Comparison of ENCODE assay signal across 1 cellular context in the genomic region with DNA sequence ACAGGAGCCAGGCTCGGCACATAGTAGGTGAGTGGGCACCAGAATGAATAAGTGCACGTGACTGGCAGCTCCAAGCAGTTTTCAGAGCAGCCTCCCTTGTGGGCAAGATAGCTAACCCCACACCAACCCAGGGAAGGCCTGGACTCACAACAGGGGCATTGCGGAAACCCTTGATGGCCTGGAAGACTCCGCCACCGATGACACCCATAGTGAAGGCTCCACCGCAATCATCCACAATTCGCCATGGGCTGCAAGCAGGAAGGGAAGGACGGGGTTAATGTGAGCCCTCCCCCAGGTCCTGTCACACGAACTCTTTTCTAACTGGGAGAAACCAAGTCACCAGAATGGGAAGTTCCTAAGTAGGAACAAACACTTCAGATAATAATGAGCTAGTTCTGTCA.
TF ChIP-seq lines count a peak whose summit lies in the region.

No MANE protein-coding gene starts in this region.

TF ChIP-seq in GM12878, 131 proteins besides CTCF, POLR2A, EP300 and RAD21:
- TF ChIP-seq, protein P1, sequence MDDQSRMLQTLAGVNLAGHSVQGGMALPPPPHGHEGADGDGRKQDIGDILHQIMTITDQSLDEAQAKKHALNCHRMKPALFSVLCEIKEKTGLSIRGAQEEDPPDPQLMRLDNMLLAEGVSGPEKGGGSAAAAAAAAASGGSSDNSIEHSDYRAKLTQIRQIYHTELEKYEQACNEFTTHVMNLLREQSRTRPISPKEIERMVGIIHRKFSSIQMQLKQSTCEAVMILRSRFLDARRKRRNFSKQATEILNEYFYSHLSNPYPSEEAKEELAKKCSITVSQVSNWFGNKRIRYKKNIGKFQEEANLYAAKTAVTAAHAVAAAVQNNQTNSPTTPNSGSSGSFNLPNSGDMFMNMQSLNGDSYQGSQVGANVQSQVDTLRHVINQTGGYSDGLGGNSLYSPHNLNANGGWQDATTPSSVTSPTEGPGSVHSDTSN (IDR thresholded peaks at IDR 0.05; ENCODE audit: insufficient replicate concordance, low read depth, low read length): no peak
- TF ChIP-seq MEF2B (IDR thresholded peaks at IDR 0.05; ENCODE audit: partially characterized antibody, poor library complexity, severe bottlenecking): no peak
- no peak for TF ChIP-seq EGR1 (IDR thresholded peaks at IDR 0.05; ENCODE audit: borderline replicate concordance in 1 of 2, low read depth in 2 of 2, low read length in 2 of 2)
- TF ChIP-seq MEF2A (IDR thresholded peaks at IDR 0.05; ENCODE audit: insufficient read depth, low read depth, low read length): no peak
- TF ChIP-seq SMC3 (IDR thresholded peaks at IDR 0.05; ENCODE audit: borderline replicate concordance, low read length): no peak
- TF ChIP-seq, protein P2, sequence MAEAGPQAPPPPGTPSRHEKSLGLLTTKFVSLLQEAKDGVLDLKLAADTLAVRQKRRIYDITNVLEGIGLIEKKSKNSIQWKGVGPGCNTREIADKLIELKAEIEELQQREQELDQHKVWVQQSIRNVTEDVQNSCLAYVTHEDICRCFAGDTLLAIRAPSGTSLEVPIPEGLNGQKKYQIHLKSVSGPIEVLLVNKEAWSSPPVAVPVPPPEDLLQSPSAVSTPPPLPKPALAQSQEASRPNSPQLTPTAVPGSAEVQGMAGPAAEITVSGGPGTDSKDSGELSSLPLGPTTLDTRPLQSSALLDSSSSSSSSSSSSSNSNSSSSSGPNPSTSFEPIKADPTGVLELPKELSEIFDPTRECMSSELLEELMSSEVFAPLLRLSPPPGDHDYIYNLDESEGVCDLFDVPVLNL (IDR thresholded peaks at IDR 0.05; ENCODE audit: low read depth, low read length): no peak
- TF ChIP-seq FOXM1 (IDR thresholded peaks at IDR 0.05; ENCODE audit: low read depth, low read length): no peak
- no peak for TF ChIP-seq ZBED1 (IDR thresholded peaks at IDR 0.05; ENCODE audit: borderline replicate concordance)
